ENCODE assay signal across 1 cellular context in the genomic region with DNA sequence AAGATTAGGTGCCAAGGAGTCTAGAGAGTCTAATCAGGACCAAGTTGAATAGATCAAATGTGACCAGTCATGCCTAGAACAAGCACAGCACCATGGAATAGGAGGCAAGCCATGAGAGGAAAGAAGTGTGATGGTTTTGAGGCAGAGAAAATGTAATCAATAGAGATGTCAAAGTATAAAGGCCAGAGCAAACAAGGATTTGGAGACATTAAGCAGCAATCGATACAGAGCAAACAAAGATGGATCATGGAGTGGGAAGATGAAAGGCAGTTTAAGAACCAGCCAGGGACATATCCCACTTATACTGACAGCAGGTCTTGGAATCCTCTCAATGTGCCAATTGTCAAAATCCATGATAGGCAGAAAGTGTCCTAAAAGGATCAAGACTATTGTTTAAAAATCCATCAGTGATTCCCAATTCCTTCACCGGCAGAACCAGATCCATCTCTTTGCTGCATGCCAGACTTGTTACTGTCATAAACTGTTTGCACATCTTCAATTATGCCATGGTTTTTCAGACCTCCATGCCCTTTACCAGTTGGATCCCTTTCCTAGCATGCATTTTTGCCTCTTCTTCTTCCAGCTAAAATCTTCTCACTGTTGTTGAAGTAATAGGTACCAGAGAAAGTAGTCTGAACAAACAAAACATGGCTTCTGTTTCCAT.
TF ChIP-seq lines count a peak whose summit lies in the region.

No MANE protein-coding gene starts in this region.

TF ChIP-seq in HepG2, 621 proteins besides CTCF, POLR2A, EP300 and RAD21 (continued from another document):
- TF ChIP-seq KLF9 (CRISPR knock-in tag; IDR thresholded peaks at IDR 0.05; ENCODE audit: low read depth) (no peak), ZNF180 (CRISPR knock-in tag; IDR thresholded peaks at IDR 0.05; ENCODE audit: borderline replicate concordance, low read depth) (no peak), LCORL (IDR thresholded peaks at IDR 0.05) (0 out of 2 replicates have a peak, but pooled peaks have one; percentile 23), LCORL (CRISPR knock-in tag; IDR thresholded peaks at IDR 0.05) (no peak)
- TF ChIP-seq, protein P1, sequence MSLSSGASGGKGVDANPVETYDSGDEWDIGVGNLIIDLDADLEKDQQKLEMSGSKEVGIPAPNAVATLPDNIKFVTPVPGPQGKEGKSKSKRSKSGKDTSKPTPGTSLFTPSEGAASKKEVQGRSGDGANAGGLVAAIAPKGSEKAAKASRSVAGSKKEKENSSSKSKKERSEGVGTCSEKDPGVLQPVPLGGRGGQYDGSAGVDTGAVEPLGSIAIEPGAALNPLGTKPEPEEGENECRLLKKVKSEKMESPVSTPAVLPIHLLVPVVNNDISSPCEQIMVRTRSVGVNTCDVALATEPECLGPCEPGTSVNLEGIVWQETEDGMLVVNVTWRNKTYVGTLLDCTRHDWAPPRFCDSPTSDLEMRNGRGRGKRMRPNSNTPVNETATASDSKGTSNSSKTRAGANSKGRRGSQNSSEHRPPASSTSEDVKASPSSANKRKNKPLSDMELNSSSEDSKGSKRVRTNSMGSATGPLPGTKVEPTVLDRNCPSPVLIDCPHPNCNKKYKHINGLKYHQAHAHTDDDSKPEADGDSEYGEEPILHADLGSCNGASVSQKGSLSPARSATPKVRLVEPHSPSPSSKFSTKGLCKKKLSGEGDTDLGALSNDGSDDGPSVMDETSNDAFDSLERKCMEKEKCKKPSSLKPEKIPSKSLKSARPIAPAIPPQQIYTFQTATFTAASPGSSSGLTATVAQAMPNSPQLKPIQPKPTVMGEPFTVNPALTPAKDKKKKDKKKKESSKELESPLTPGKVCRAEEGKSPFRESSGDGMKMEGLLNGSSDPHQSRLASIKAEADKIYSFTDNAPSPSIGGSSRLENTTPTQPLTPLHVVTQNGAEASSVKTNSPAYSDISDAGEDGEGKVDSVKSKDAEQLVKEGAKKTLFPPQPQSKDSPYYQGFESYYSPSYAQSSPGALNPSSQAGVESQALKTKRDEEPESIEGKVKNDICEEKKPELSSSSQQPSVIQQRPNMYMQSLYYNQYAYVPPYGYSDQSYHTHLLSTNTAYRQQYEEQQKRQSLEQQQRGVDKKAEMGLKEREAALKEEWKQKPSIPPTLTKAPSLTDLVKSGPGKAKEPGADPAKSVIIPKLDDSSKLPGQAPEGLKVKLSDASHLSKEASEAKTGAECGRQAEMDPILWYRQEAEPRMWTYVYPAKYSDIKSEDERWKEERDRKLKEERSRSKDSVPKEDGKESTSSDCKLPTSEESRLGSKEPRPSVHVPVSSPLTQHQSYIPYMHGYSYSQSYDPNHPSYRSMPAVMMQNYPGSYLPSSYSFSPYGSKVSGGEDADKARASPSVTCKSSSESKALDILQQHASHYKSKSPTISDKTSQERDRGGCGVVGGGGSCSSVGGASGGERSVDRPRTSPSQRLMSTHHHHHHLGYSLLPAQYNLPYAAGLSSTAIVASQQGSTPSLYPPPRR (CRISPR knock-in tag; IDR thresholded peaks at IDR 0.05; ENCODE audit: borderline replicate concordance) = peak; percentile 81
